ENCODE assay signal across 8 cellular contexts in the genomic region with DNA sequence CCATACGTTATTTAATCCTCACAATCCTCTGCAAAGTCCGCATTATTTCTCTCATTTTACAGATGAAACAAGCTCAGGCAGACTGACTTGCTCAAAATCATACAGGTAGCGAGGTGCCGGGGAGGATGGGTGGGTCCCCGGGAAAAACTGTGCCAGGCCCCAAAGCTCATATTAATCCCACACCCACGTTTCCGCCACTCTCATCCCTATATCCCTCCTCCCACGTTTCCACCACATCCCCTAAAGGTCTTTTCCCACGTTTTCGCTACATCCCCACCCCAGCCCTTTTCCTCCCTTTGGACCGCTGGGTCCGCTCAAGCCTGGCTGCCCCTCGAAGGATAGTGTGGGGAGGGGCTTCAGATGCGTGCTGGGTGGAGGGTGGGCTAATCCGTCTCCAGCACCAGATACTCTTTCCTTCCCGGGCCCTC. TPM values are rescaled to one million over a fixed set of nuclear protein-coding genes. Genes with fewer than 3 reads are reported as not detected.
A peak's percentile ranks its signal among the peaks of the same experiment; 100 is the strongest.
DNase-seq lines count a peak whose midpoint lies in the region; ATAC-seq and TF ChIP-seq lines count a peak whose summit lies in the region.

No MANE protein-coding gene starts in this region.

- ATAC-seq in naive thymus-derived CD8-positive, alpha-beta T cell, result no peak
- ATAC-seq in HG03520 (IDR thresholded peaks at IDR 0.05; ENCODE audit: unreplicated experiment), result no peak

- CTCF ChIA-PET in BJ (lab: Yijun Ruan, JAX), result no interaction called here

- TF ChIP-seq CTCF in BJ (IDR thresholded peaks at IDR 0.05; ENCODE audit: insufficient read depth, low read depth, low read length), result no peak
- no peak for TF ChIP-seq CTCF in LNCaP clone FGC (IDR thresholded peaks at IDR 0.05; ENCODE audit: control insufficient read depth, extremely low read depth, insufficient read depth)
- TF ChIP-seq CTCF in chondrocyte (IDR thresholded peaks at IDR 0.05), result no peak

- H3K27me3 Mint-ChIP-seq in chondrocyte (ENCODE audit: low read depth), result no peaks in the 10 kb centered on the region
- no peaks in the 10 kb centered on the region for H3K27me3 Mint-ChIP-seq in naive thymus-derived CD8-positive, alpha-beta T cell

- no peaks in the 10 kb centered on the region for H3K36me3 ChIP-seq in BJ (ENCODE audit: control insufficient read depth, insufficient read depth, low read length)

- peak overlapping the region; percentile 88 for H3K27ac Mint-ChIP-seq in chondrocyte (ENCODE audit: unreplicated experiment)
- peak overlapping the region in 6 of 10 donors; percentile 4 to 79 (median 56) for H3K27ac Mint-ChIP-seq in naive thymus-derived CD8-positive, alpha-beta T cell

- DNase-seq in BJ (ENCODE audit: low read depth) (no peak), LNCaP clone FGC (ENCODE audit: low read depth) (no peak), chondrocyte (ENCODE audit: low spot score) (no peak), cerebellar nuclear complex (lab: John Stamatoyannopoulos, UW) (no peak), NCI-H510A (lab: John Stamatoyannopoulos, UW) (no peak)
- no peak for DNase-seq in naive thymus-derived CD8-positive, alpha-beta T cell
- no peak for DNase-seq in stimulated activated CD4-positive, alpha-beta T cell treated with anti-CD3 and anti-CD28 coated beads, Interleukin-12 subunit alpha, Interleukin-12 subunit beta, amount 100 ng/mL, for 4 hours

- peak overlapping the region; percentile 79 for H3K4me3 Mint-ChIP-seq in chondrocyte (ENCODE audit: unreplicated experiment)
- peak overlapping the region; percentile 81 to 89 (median 85) for H3K4me3 Mint-ChIP-seq in naive thymus-derived CD8-positive, alpha-beta T cell

- no peaks in the 10 kb centered on the region for H3K36me3 Mint-ChIP-seq in chondrocyte (ENCODE audit: low read depth)
- no peaks in the 10 kb centered on the region for H3K36me3 Mint-ChIP-seq in naive thymus-derived CD8-positive, alpha-beta T cell

- no peaks in the 10 kb centered on the region for H3K9me3 Mint-ChIP-seq in chondrocyte (ENCODE audit: low read depth)
- H3K9me3 Mint-ChIP-seq in naive thymus-derived CD8-positive, alpha-beta T cell, result no peaks in the 10 kb centered on the region

- POLR2A ChIA-PET in BJ (lab: Charles Lee), result interaction anchor here (0.5 kb wide), 1 partner anchor 586 kb away, joined by 7 read pairs; no protein-coding TSS in a partner anchor
- POLR2A ChIA-PET in naive thymus-derived CD8-positive, alpha-beta T cell (lab: Charles Lee), result interaction anchor here (0.7 kb wide), 1 partner anchor 584 kb away, joined by 5 read pairs; no protein-coding TSS in a partner anchor

- H3K4me1 Mint-ChIP-seq in chondrocyte (ENCODE audit: low read depth), result peaks cover 36% of the 10 kb centered on the region
- H3K4me1 Mint-ChIP-seq in naive thymus-derived CD8-positive, alpha-beta T cell, result peaks cover 4 to 11% (median 10%) of the 10 kb centered on the region in 4 donors

- H3K4me3 ChIP-seq in BJ (ENCODE audit: low read depth, low read length) (peak overlapping the region; percentile 71), LNCaP clone FGC (ENCODE audit: low read depth, low read length) (peak overlapping the region; percentile 71)

- H3K27me3 ChIP-seq in BJ (ENCODE audit: control insufficient read depth, insufficient read depth, low read length), result no peaks in the 10 kb centered on the region

RNA-seq across cellular contexts. Expression of a gene that starts 0.4 kb away (rescaled TPM):
- polyA plus RNA-seq in BJ (2011; rRNA removed), result 0.81 and 2.0 TPM in 2 replicates
- polyA minus RNA-seq in BJ (2011; rRNA and poly(A)+ RNA removed), result 1.7 and 1.8 TPM in 2 replicates
- 5.6 to 8.0 TPM (median 5.7 TPM) in 3 replicates for total RNA-seq in chondrocyte
- under 1 TPM; 0.55 to 0.63 TPM for total RNA-seq in naive thymus-derived CD8-positive, alpha-beta T cell
- under 1 TPM in 2 of 3 donors, not detected in 1; 0.08 to 0.24 TPM for polyA plus RNA-seq in naive thymus-derived CD8-positive, alpha-beta T cell
